Comparison of ENCODE assay signal across 10 cellular contexts in the genomic region with DNA sequence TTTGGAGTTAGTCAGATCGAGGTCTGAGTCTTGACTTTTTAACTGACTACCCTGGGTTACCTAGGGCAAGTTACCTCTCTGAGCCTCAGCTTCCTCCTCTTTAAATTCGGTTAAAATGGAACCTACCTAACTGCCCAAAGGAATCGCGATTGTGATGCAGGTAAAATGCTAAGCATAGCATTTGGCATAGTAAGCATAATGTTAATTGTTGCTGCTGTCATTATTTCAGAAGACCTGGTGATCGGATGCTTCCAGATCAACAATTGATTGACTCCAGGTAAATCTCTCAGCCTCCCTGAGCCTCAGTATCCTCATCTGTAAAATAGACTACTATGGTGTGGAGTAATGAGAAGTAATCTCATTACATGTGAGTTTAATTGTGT. TPM values are rescaled to one million over a fixed set of nuclear protein-coding genes. Genes with fewer than 3 reads are reported as not detected.
DNase-seq lines count a peak whose midpoint lies in the region; FAIRE-seq and TF ChIP-seq lines count a peak whose summit lies in the region.
"Had no signal": no experiment of that assay in that cellular context is flagged by ENCODE, and none has a peak within 500 bp of the region (broad histone marks: within the 10 kb centered on the region; RNA-seq: fewer than 3 reads in every experiment).

No MANE protein-coding gene starts in this region.

- no peak for FAIRE-seq in keratinocyte (lab: Jason Lieb, UNC)
- FAIRE-seq: A204.1 had no signal

- H3K27me3 Mint-ChIP-seq in T-helper 1 cell treated with Interleukin-12 subunit alpha and Interleukin-12 subunit beta and Interleukin-4 antibody, amounts not matched to agents 30 μg/mL and 1 μg/mL, for 36 hours (ENCODE audit: low read depth), result peaks cover 8% of the 10 kb centered on the region
- no peaks in the 10 kb centered on the region for H3K27me3 Mint-ChIP-seq in activated T-helper 2 cell treated with anti-CD3 and anti-CD28 coated beads, Interferon-gamma antibody, Interleukin-2, Interleukin-4, amounts not matched to agents 10 μg/mL and 5 μg/mL and 100 μg/mL, durations not matched to agents 14 hours and 24 hours and 36 hours (ENCODE audit: low read depth)

- H3K4me3 Mint-ChIP-seq in T-helper 1 cell treated with Interleukin-12 subunit alpha and Interleukin-12 subunit beta and Interleukin-4 antibody, amounts not matched to agents 30 μg/mL and 1 μg/mL, for 36 hours, result peak overlapping the region; percentile 87
- H3K4me3 Mint-ChIP-seq in activated T-helper 2 cell treated with anti-CD3 and anti-CD28 coated beads, Interferon-gamma antibody, Interleukin-2, Interleukin-4, amounts not matched to agents 10 μg/mL and 5 μg/mL and 100 μg/mL, durations not matched to agents 14 hours and 24 hours and 36 hours (ENCODE audit: low read depth), result peak overlapping the region; percentile 99

- TF ChIP-seq CTCF in keratinocyte (optimal IDR thresholded peaks at IDR 0.05 in 1 of 3, IDR thresholded peaks at IDR 0.05 in 1 of 3, conservative IDR thresholded peaks at IDR 0.05 in 1 of 3; ENCODE audit: extremely low read depth in 1 of 3, insufficient read depth in 2 of 3, low read length in 3 of 3), result no peak

- dilution Hi-C loops in keratinocyte (cut with MboI; ENCODE audit: extremely low pct_ligation_motif_present, low sequenced_read_pairs), result no loop called here

- H3K4me3 ChIP-seq in keratinocyte (ENCODE audit: control insufficient read depth in 2 of 3, extremely low read depth in 1 of 3, insufficient read depth in 2 of 3, low read depth in 1 of 3, low read length in 3 of 3) (peak overlapping the region; percentile 50 to 78 (median 72)), stomach smooth muscle (ENCODE audit: low read length in 2 of 2) (peak overlapping the region; percentile 85 to 95)

- no peaks in the 10 kb centered on the region for H3K9me3 Mint-ChIP-seq in T-helper 1 cell treated with Interleukin-12 subunit alpha and Interleukin-12 subunit beta and Interleukin-4 antibody, amounts not matched to agents 30 μg/mL and 1 μg/mL, for 36 hours
- no peaks in the 10 kb centered on the region for H3K9me3 Mint-ChIP-seq in activated T-helper 2 cell treated with anti-CD3 and anti-CD28 coated beads, Interferon-gamma antibody, Interleukin-2, Interleukin-4, amounts not matched to agents 10 μg/mL and 5 μg/mL and 100 μg/mL, durations not matched to agents 14 hours and 24 hours and 36 hours

- no peaks in the 10 kb centered on the region for H3K9me1 ChIP-seq in keratinocyte (ENCODE audit: control insufficient read depth, extremely low read depth, insufficient read depth, low read length)

- H3K36me3 ChIP-seq in keratinocyte (ENCODE audit: control insufficient read depth in 2 of 2, extremely low read depth in 1 of 2, insufficient read depth in 2 of 2, low read length in 2 of 2) (no peaks in the 10 kb centered on the region), stomach smooth muscle (ENCODE audit: control insufficient read depth in 2 of 2, insufficient read depth in 2 of 2, low read length in 2 of 2) (peaks cover 0 to 3% of the 10 kb centered on the region in 2 donors)

- H2AFZ ChIP-seq in keratinocyte (ENCODE audit: control insufficient read depth, low read length), result peak overlapping the region; percentile 90

- H3K79me2 ChIP-seq in keratinocyte (ENCODE audit: control insufficient read depth, insufficient read depth, low read length), result no peaks in the 10 kb centered on the region

- H3K4me1 ChIP-seq in keratinocyte (ENCODE audit: control insufficient read depth, extremely low read depth, insufficient read depth, low read length), result peaks cover 4% of the 10 kb centered on the region
- peaks cover 16% of the 10 kb centered on the region for H3K4me1 ChIP-seq in stomach smooth muscle (ENCODE audit: control insufficient read depth, insufficient read depth, low read length)

- peaks cover 15% of the 10 kb centered on the region for H3K4me1 Mint-ChIP-seq in T-helper 1 cell treated with Interleukin-12 subunit alpha and Interleukin-12 subunit beta and Interleukin-4 antibody, amounts not matched to agents 30 μg/mL and 1 μg/mL, for 36 hours (ENCODE audit: low read depth)
- H3K4me1 Mint-ChIP-seq in activated T-helper 2 cell treated with anti-CD3 and anti-CD28 coated beads, Interferon-gamma antibody, Interleukin-2, Interleukin-4, amounts not matched to agents 10 μg/mL and 5 μg/mL and 100 μg/mL, durations not matched to agents 14 hours and 24 hours and 36 hours (ENCODE audit: low read depth), result peaks cover 26% of the 10 kb centered on the region

- DNase-seq in T-helper 1 cell (no peak), keratinocyte (ENCODE audit: low read depth, low spot score) (no peak), NOMO-1 treated with DMSO at 0.1 percent for 48 hours (lab: John Stamatoyannopoulos, UW; ENCODE audit: unreplicated experiment) (no peak)
- no peak for DNase-seq in activated T-helper 2 cell treated with anti-CD3 and anti-CD28 coated beads, Interferon-gamma antibody, Interleukin-2, Interleukin-4, amounts not matched to agents 10 μg/mL and 5 μg/mL and 100 μg/mL, durations not matched to agents 14 hours and 24 hours and 36 hours (ENCODE audit: low spot score)
- no peak for DNase-seq in activated effector memory CD4-positive, alpha-beta T cell treated with anti-CD3 and anti-CD28 coated beads, Interleukin-2, amount 50 U/mL, for 16 hours
- DNase-seq in stimulated activated CD8-positive, alpha-beta memory T cell treated with anti-CD3 and anti-CD28 coated beads, Interleukin-4, amount 100 ng/mL, for 48 hours, result no peak

- H3K27me3 ChIP-seq in keratinocyte (ENCODE audit: control insufficient read depth, extremely low read depth, insufficient read depth, low read length) (peaks cover 23% of the 10 kb centered on the region), stomach smooth muscle (ENCODE audit: control insufficient read depth in 1 of 2, insufficient read depth in 2 of 2, low read length in 2 of 2) (no peaks in the 10 kb centered on the region)

- H3K9ac ChIP-seq in keratinocyte (ENCODE audit: control insufficient read depth, extremely low read depth, insufficient read depth, low read length) (peak overlapping the region; percentile 61), stomach smooth muscle (ENCODE audit: low read length in 2 of 2) (peak overlapping the region; percentile 72 to 78)

- peak overlapping the region; percentile 83 for H3K27ac Mint-ChIP-seq in T-helper 1 cell treated with Interleukin-12 subunit alpha and Interleukin-12 subunit beta and Interleukin-4 antibody, amounts not matched to agents 30 μg/mL and 1 μg/mL, for 36 hours
- peak overlapping the region; percentile 68 for H3K27ac Mint-ChIP-seq in activated T-helper 2 cell treated with anti-CD3 and anti-CD28 coated beads, Interferon-gamma antibody, Interleukin-2, Interleukin-4, amounts not matched to agents 10 μg/mL and 5 μg/mL and 100 μg/mL, durations not matched to agents 14 hours and 24 hours and 36 hours

- intact Hi-C loops in activated T-helper 2 cell treated with anti-CD3 and anti-CD28 coated beads, Interferon-gamma antibody, Interleukin-2, Interleukin-4, amounts not matched to agents 10 μg/mL and 5 μg/mL and 100 μg/mL, durations not matched to agents 14 hours and 24 hours and 36 hours (cut with micrococcal nuclease), result no loop called here

- H3K36me3 Mint-ChIP-seq in T-helper 1 cell treated with Interleukin-12 subunit alpha and Interleukin-12 subunit beta and Interleukin-4 antibody, amounts not matched to agents 30 μg/mL and 1 μg/mL, for 36 hours (ENCODE audit: low read depth), result no peaks in the 10 kb centered on the region
- peaks cover 7% of the 10 kb centered on the region for H3K36me3 Mint-ChIP-seq in activated T-helper 2 cell treated with anti-CD3 and anti-CD28 coated beads, Interferon-gamma antibody, Interleukin-2, Interleukin-4, amounts not matched to agents 10 μg/mL and 5 μg/mL and 100 μg/mL, durations not matched to agents 14 hours and 24 hours and 36 hours (ENCODE audit: low read depth)

- peak overlapping the region; percentile 90 for H3K4me2 ChIP-seq in keratinocyte (ENCODE audit: control insufficient read depth, extremely low read depth, insufficient read depth, low read depth, low read length)

- no peaks in the 10 kb centered on the region for H4K20me1 ChIP-seq in keratinocyte (ENCODE audit: control insufficient read depth, extremely low read depth, insufficient read depth, low read length)

- H3K9me3 ChIP-seq in keratinocyte (ENCODE audit: control insufficient read depth, low read depth, low read length) (no peaks in the 10 kb centered on the region), stomach smooth muscle (ENCODE audit: control insufficient read depth in 2 of 2, low read length in 2 of 2) (no peaks in the 10 kb centered on the region)

- no peak overlapping the region for H3K27ac ChIP-seq in keratinocyte (ENCODE audit: control insufficient read depth, insufficient read depth, low read length)
- no peak overlapping the region for H3K27ac ChIP-seq in stomach smooth muscle (ENCODE audit: low read length)

RNA-seq across cellular contexts. Expression of gene SLC43A1, which starts 0.6 kb away (rescaled TPM):
- total RNA-seq in activated T-helper 2 cell treated with anti-CD3 and anti-CD28 coated beads, Interferon-gamma antibody, Interleukin-2, Interleukin-4, amounts not matched to agents 10 μg/mL and 5 μg/mL and 100 μg/mL, durations not matched to agents 14 hours and 24 hours and 36 hours, result 27.6 and 30.9 TPM in 2 replicates
- polyA plus RNA-seq in keratinocyte, result 0.45 to 0.91 TPM (median 0.75 TPM) in 3 replicates
- not detected for polyA plus RNA-seq in keratinocyte (2011; ENCODE audit: low read depth)
- polyA plus RNA-seq in keratinocyte (2011; cell fraction: cytosol; rRNA removed), result 0.53 and 0.65 TPM in 2 replicates
- 1.2 and 1.4 TPM in 2 replicates for polyA plus RNA-seq in keratinocyte (2011; cell fraction: nucleus; rRNA removed)
- polyA plus RNA-seq in keratinocyte (2012; ENCODE audit: low replicate concordance), result 0.18 and 0.38 TPM in 2 replicates
- polyA minus RNA-seq in keratinocyte, result 0.99 to 1.5 TPM (median 1.1 TPM) in 3 replicates
- polyA minus RNA-seq in keratinocyte (2011; cell fraction: cytosol; rRNA and poly(A)+ RNA removed), result not detected
- polyA minus RNA-seq in keratinocyte (2011; cell fraction: nucleus; rRNA and poly(A)+ RNA removed), result 1.2 TPM in 2 replicates

RNA-seq across cellular contexts. Expression of gene TIMM10, which starts 14.5 kb away (rescaled TPM):
- 76.9 and 90.0 TPM in 2 replicates for total RNA-seq in activated T-helper 2 cell treated with anti-CD3 and anti-CD28 coated beads, Interferon-gamma antibody, Interleukin-2, Interleukin-4, amounts not matched to agents 10 μg/mL and 5 μg/mL and 100 μg/mL, durations not matched to agents 14 hours and 24 hours and 36 hours
- polyA plus RNA-seq in keratinocyte, result 65.7 to 92.2 TPM (median 70.9 TPM) in 3 replicates
- 24.0 TPM for polyA plus RNA-seq in keratinocyte (2011; ENCODE audit: low read depth)
- 56.9 and 69.2 TPM in 2 replicates for polyA plus RNA-seq in keratinocyte (2011; cell fraction: cytosol; rRNA removed)
- polyA plus RNA-seq in keratinocyte (2011; cell fraction: nucleus; rRNA removed), result 34.1 TPM in 2 replicates
- 45.9 and 60.8 TPM in 2 replicates for polyA plus RNA-seq in keratinocyte (2012; ENCODE audit: low replicate concordance)
- polyA minus RNA-seq in keratinocyte, result 21.7 to 26.8 TPM (median 23.8 TPM) in 3 replicates
- polyA minus RNA-seq in keratinocyte (2011; cell fraction: cytosol; rRNA and poly(A)+ RNA removed), result 16.1 TPM
- polyA minus RNA-seq in keratinocyte (2011; cell fraction: nucleus; rRNA and poly(A)+ RNA removed), result 5.2 and 9.5 TPM in 2 replicates

RNA-seq across cellular contexts. Expression of gene SMTNL1, which starts 21.3 kb away (rescaled TPM):
- not detected in 2 replicates for total RNA-seq in activated T-helper 2 cell treated with anti-CD3 and anti-CD28 coated beads, Interferon-gamma antibody, Interleukin-2, Interleukin-4, amounts not matched to agents 10 μg/mL and 5 μg/mL and 100 μg/mL, durations not matched to agents 14 hours and 24 hours and 36 hours
- not detected in 3 replicates for polyA plus RNA-seq in keratinocyte
- polyA plus RNA-seq in keratinocyte (2011; ENCODE audit: low read depth), result not detected
- not detected in 2 replicates for polyA plus RNA-seq in keratinocyte (2011; cell fraction: cytosol; rRNA removed)
- not detected in 2 replicates for polyA plus RNA-seq in keratinocyte (2011; cell fraction: nucleus; rRNA removed)
- 0.16 TPM in 1 of 2 replicates, not detected in the other for polyA plus RNA-seq in keratinocyte (2012; ENCODE audit: low replicate concordance)
- polyA minus RNA-seq in keratinocyte, result not detected in 3 replicates
- polyA minus RNA-seq in keratinocyte (2011; cell fraction: cytosol; rRNA and poly(A)+ RNA removed), result not detected
- not detected in 2 replicates for polyA minus RNA-seq in keratinocyte (2011; cell fraction: nucleus; rRNA and poly(A)+ RNA removed)
- total RNA-seq: renal cortical epithelial cell had no signal

RNA-seq across cellular contexts. Expression of gene UBE2L6, which starts 51.4 kb away (rescaled TPM):
- 135 and 137 TPM in 2 replicates for total RNA-seq in activated T-helper 2 cell treated with anti-CD3 and anti-CD28 coated beads, Interferon-gamma antibody, Interleukin-2, Interleukin-4, amounts not matched to agents 10 μg/mL and 5 μg/mL and 100 μg/mL, durations not matched to agents 14 hours and 24 hours and 36 hours
- polyA plus RNA-seq in keratinocyte, result 56.6 to 91.9 TPM (median 83.0 TPM) in 3 replicates
- 7.3 TPM for polyA plus RNA-seq in keratinocyte (2011; ENCODE audit: low read depth)
- 80.2 and 98.6 TPM in 2 replicates for polyA plus RNA-seq in keratinocyte (2011; cell fraction: cytosol; rRNA removed)
- 28.2 and 34.6 TPM in 2 replicates for polyA plus RNA-seq in keratinocyte (2011; cell fraction: nucleus; rRNA removed)
- 27.9 and 83.8 TPM in 2 replicates for polyA plus RNA-seq in keratinocyte (2012; ENCODE audit: low replicate concordance)
- 91.7 to 187 TPM (median 100 TPM) in 3 replicates for polyA minus RNA-seq in keratinocyte
- polyA minus RNA-seq in keratinocyte (2011; cell fraction: cytosol; rRNA and poly(A)+ RNA removed), result 63.5 TPM
- polyA minus RNA-seq in keratinocyte (2011; cell fraction: nucleus; rRNA and poly(A)+ RNA removed), result 9.4 and 12.3 TPM in 2 replicates

RNA-seq across cellular contexts. Expression of gene RTN4RL2, which starts 55.7 kb away (rescaled TPM):
- total RNA-seq in activated T-helper 2 cell treated with anti-CD3 and anti-CD28 coated beads, Interferon-gamma antibody, Interleukin-2, Interleukin-4, amounts not matched to agents 10 μg/mL and 5 μg/mL and 100 μg/mL, durations not matched to agents 14 hours and 24 hours and 36 hours, result 0.18 TPM in 1 of 2 replicates, not detected in the other
- polyA plus RNA-seq in keratinocyte, result 0.03 to 0.12 TPM in 2 of 3 replicates, not detected in the other
- polyA plus RNA-seq in keratinocyte (2011; ENCODE audit: low read depth), result not detected
- polyA plus RNA-seq in keratinocyte (2011; cell fraction: cytosol; rRNA removed), result 0.18 TPM in 1 of 2 replicates, not detected in the other
- 0.13 TPM in 1 of 2 replicates, not detected in the other for polyA plus RNA-seq in keratinocyte (2011; cell fraction: nucleus; rRNA removed)
- 0.28 and 0.39 TPM in 2 replicates for polyA plus RNA-seq in keratinocyte (2012; ENCODE audit: low replicate concordance)
- polyA minus RNA-seq in keratinocyte, result not detected in 3 replicates
- polyA minus RNA-seq in keratinocyte (2011; cell fraction: cytosol; rRNA and poly(A)+ RNA removed), result not detected
- not detected in 2 replicates for polyA minus RNA-seq in keratinocyte (2011; cell fraction: nucleus; rRNA and poly(A)+ RNA removed)
